In genomic region chr18:62717850-62718229, GRCh38 we compare ENCODE assay signal across 8 cellular contexts. TPM values are rescaled to one million over a fixed set of nuclear protein-coding genes. Genes with fewer than 3 reads are reported as not detected.
A peak's percentile ranks its signal among the peaks of the same experiment; 100 is the strongest.
DNase-seq lines count a peak whose midpoint lies in the region; ATAC-seq, FAIRE-seq and TF ChIP-seq lines count a peak whose summit lies in the region.

No MANE protein-coding gene starts in this region.

- H3K9me3 ChIP-seq in PC-3 (ENCODE audit: low read length), result no peaks in the 10 kb centered on the region
- H3K9me3 ChIP-seq in neutrophil, result no peaks in the 10 kb centered on the region

- H3K4me3 ChIP-seq in PC-3 (ENCODE audit: low read length) (peak overlapping the region; percentile 84), epithelial cell of esophagus (ENCODE audit: low read length) (peak overlapping the region; percentile 61), neutrophil (ENCODE audit: low read depth in 1 of 2, low read length in 1 of 2) (peak overlapping the region; percentile 81 to 90)

- H3K79me2 ChIP-seq in PC-3 (ENCODE audit: low read length), result peaks cover 66% of the 10 kb centered on the region

- H2AFZ ChIP-seq in PC-3 (ENCODE audit: low read length), result no peak overlapping the region

- CTCF ChIA-PET in PC-3 (lab: Charles Lee), result interaction anchor here (0.6 kb wide), 1 partner anchor 95 kb away, joined by 7 read pairs; no protein-coding TSS in a partner anchor

- H3K9me2 ChIP-seq in PC-3 (replicated peaks; ENCODE audit: low read length), result no peaks in the 10 kb centered on the region

- no peak for FAIRE-seq in urothelium cell line (lab: Jason Lieb, UNC)

- peak overlapping the region; percentile 85 for H3K4me2 ChIP-seq in PC-3 (ENCODE audit: low read length)

- H4K20me1 ChIP-seq in PC-3 (ENCODE audit: low read length), result peaks cover 34% of the 10 kb centered on the region

- BruUV-seq in PC-3 (replicated peaks; lab: Mats Ljungman, UMichigan), result no TSS peak

- no peaks in the 10 kb centered on the region for H3F3A ChIP-seq in PC-3 (ENCODE audit: low read length, unreplicated experiment)

- no peak for TF ChIP-seq CTCF in PC-3 (conservative IDR thresholded peaks at IDR 0.05; ENCODE audit: low read depth, low read length)
- TF ChIP-seq CTCF in epithelial cell of esophagus (IDR thresholded peaks at IDR 0.05; ENCODE audit: insufficient read depth, low read depth, low read length, missing control alignments), result no peak
- TF ChIP-seq CTCF in neutrophil (IDR thresholded peaks at IDR 0.05), result no peak

- intact Hi-C loops in PC-3 (cut with micrococcal nuclease), result loop anchor here (1.0 to 5.0 kb wide), 6 partner anchors 82 to 531 kb away; partner anchors contain the start of genes PIGN, RELCH and ZCCHC2

- POLR2A ChIA-PET in PC-3 (lab: Charles Lee; ENCODE audit: unreplicated experiment), result interaction anchor here (0.8 kb wide), 1 partner anchor 51 kb away, joined by 5 read pairs; no protein-coding TSS in a partner anchor

- peak overlapping the region; percentile 80 for H3K9ac ChIP-seq in PC-3 (ENCODE audit: low read length)

- ATAC-seq in PC-3 (no peak), HG03159 (IDR thresholded peaks at IDR 0.05; ENCODE audit: unreplicated experiment) (no peak)

- H3K27me3 ChIP-seq in PC-3 (ENCODE audit: low read length) (no peaks in the 10 kb centered on the region), neutrophil (no peaks in the 10 kb centered on the region)

- H3K27ac ChIP-seq in PC-3 (ENCODE audit: low read length), result peak overlapping the region; percentile 80
- H3K27ac ChIP-seq in neutrophil, result no peak overlapping the region

- H3K4me1 ChIP-seq in PC-3 (ENCODE audit: insufficient read depth, low read length) (peaks cover 27% of the 10 kb centered on the region), neutrophil (ENCODE audit: control insufficient read depth in 1 of 2, insufficient read depth in 1 of 2, low read depth in 1 of 2, low read length in 1 of 2) (peaks cover 22 to 25% of the 10 kb centered on the region in 2 experiments)

- peak; percentile 16 for DNase-seq in DMS114 treated with DMSO at 0.1 percent for 48 hours (lab: John Stamatoyannopoulos, UW; ENCODE audit: unreplicated experiment)
- no peak for DNase-seq in PC-3
- peak; percentile 14 for DNase-seq in epithelial cell of esophagus (ENCODE audit: low read depth)
- no peak for DNase-seq in NCI-H526 treated with DMSO at 0.1 percent for 48 hours (lab: John Stamatoyannopoulos, UW)
- no peak for DNase-seq in SW480 (ENCODE audit: low spot score)
- no peak for DNase-seq in urothelium cell line (ENCODE audit: low spot score)

- H3K36me3 ChIP-seq in PC-3 (ENCODE audit: low read depth, low read length) (no peaks in the 10 kb centered on the region), neutrophil (no peaks in the 10 kb centered on the region)

RNA-seq across cellular contexts. Expression of gene PHLPP1, which starts 2.5 kb away (rescaled TPM):
- total RNA-seq in PC-3 (2014; rRNA removed), result 14.1 and 22.5 TPM in 2 replicates

Comparison
In these comparisons a context has a peak if more than half of its experiments do, and no peak if none do; other contexts are left out.
1. DNase-seq: peak in DMS114 treated with DMSO at 0.1 percent for 48 hours (single experiment) and epithelial cell of esophagus (single experiment); none in PC-3 (single experiment), NCI-H526 treated with DMSO at 0.1 percent for 48 hours (single experiment), SW480 (single experiment) and urothelium cell line (single experiment).
2. Peak in every context shown above with its lines, with median percentiles within 50 percentile points of each other: H3K4me3 ChIP-seq.